In genomic region chr1:178918328-178918727, GRCh38 we compare ENCODE assay signal across 27 cellular contexts. TPM values are rescaled to one million over a fixed set of nuclear protein-coding genes. Genes with fewer than 3 reads are reported as not detected.
"Had no signal": no experiment of that assay in that cellular context is flagged by ENCODE, and none has a peak within 500 bp of the region (broad histone marks: within the 10 kb centered on the region; RNA-seq: fewer than 3 reads in every experiment).

No MANE protein-coding gene starts in this region.

- H3K27ac Mint-ChIP-seq: effector memory CD8-positive, alpha-beta T cell; natural killer cell treated with Interleukin-12 subunit alpha and Interleukin-12 subunit beta and Interleukin-15 and Interleukin-18, amount 100 ng/mL, for 72 hours; neural progenitor cell; stimulated activated memory B cell treated with anti-CD40 and anti-IgM and Interleukin-4, amounts not matched to agents 10 μg/mL and 1 μg/mL and 100 μg/mL, for 72 hours; type B pancreatic cell had no signal

- H3K9me3 Mint-ChIP-seq: effector memory CD8-positive, alpha-beta T cell; natural killer cell treated with Interleukin-12 subunit alpha and Interleukin-12 subunit beta and Interleukin-15 and Interleukin-18, amount 100 ng/mL, for 72 hours; neural progenitor cell; stimulated activated memory B cell treated with anti-CD40 and anti-IgM and Interleukin-4, amounts not matched to agents 10 μg/mL and 1 μg/mL and 100 μg/mL, for 72 hours had no signal

- H3K4me1 Mint-ChIP-seq: neural progenitor cell had no signal

- H3K4me1 ChIP-seq: left lung, lower lobe of right lung, psoas muscle, testis had no signal

- H3K4me3 ChIP-seq: gastrocnemius medialis, left lung, lower lobe of right lung, neural progenitor cell, psoas muscle, skin epidermis, spleen, testis, tibial artery had no signal

- H3K27ac ChIP-seq: gastrocnemius medialis, left lung, lower lobe of right lung, neural progenitor cell, psoas muscle, skin epidermis, spleen, tibial artery had no signal

- H3K9me3 ChIP-seq: gastrocnemius medialis, left lung, lower lobe of right lung, psoas muscle, spleen, testis, tibial artery had no signal

- H3K4me3 Mint-ChIP-seq: effector memory CD8-positive, alpha-beta T cell; natural killer cell treated with Interleukin-12 subunit alpha and Interleukin-12 subunit beta and Interleukin-15 and Interleukin-18, amount 100 ng/mL, for 72 hours; neural progenitor cell; stimulated activated memory B cell treated with anti-CD40 and anti-IgM and Interleukin-4, amounts not matched to agents 10 μg/mL and 1 μg/mL and 100 μg/mL, for 72 hours; type B pancreatic cell had no signal

- H3K36me3 ChIP-seq: neural progenitor cell, tibial artery had no signal

- FAIRE-seq: endometrium, kidney, urothelium cell line had no signal

- DNase-seq: cerebellar nuclear complex; cortex of kidney; effector memory CD8-positive, alpha-beta T cell; foreskin fibroblast; gastrocnemius medialis; head of caudate nucleus; kidney; left lung; lower lobe of right lung; naive B cell; psoas muscle; spleen; stimulated activated CD4-positive, alpha-beta T cell treated with anti-CD3 and anti-CD28 coated beads, Interleukin-4, amount 100 ng/mL, for 4 hours; stimulated activated naive CD8-positive, alpha-beta T cell treated with anti-CD3 and anti-CD28 coated beads, Interleukin-15, Interleukin-2, amounts not matched to agents 100 U/mL and 50 U/mL, for 24 hours; substantia nigra; testis; tibial artery had no signal

- ATAC-seq: effector memory CD8-positive, alpha-beta T cell; gastrocnemius medialis; left lung; lower lobe of right lung; natural killer cell treated with Interleukin-12 subunit alpha and Interleukin-12 subunit beta and Interleukin-15 and Interleukin-18, amount 100 ng/mL, for 72 hours; psoas muscle; right cardiac atrium; stimulated activated memory B cell treated with anti-CD40 and anti-IgM and Interleukin-4, amounts not matched to agents 10 μg/mL and 1 μg/mL and 100 μg/mL, for 72 hours; stimulated activated naive CD8-positive, alpha-beta T cell treated with anti-CD3 and anti-CD28 coated beads, Interleukin-15, Interleukin-2, amounts not matched to agents 100 U/mL and 50 U/mL, for 24 hours had no signal

- H3K27me3 ChIP-seq: gastrocnemius medialis, left lung, neural progenitor cell, spleen, testis, tibial artery had no signal

- H3K27me3 Mint-ChIP-seq: naive B cell; natural killer cell treated with Interleukin-12 subunit alpha and Interleukin-12 subunit beta and Interleukin-15 and Interleukin-18, amount 100 ng/mL, for 72 hours; stimulated activated memory B cell treated with anti-CD40 and anti-IgM and Interleukin-4, amounts not matched to agents 10 μg/mL and 1 μg/mL and 100 μg/mL, for 72 hours; type B pancreatic cell had no signal

RNA-seq across cellular contexts. Expression of gene ANGPTL1, which starts 47.5 kb away (rescaled TPM):
- total RNA-seq: dermis microvascular lymphatic vessel endothelial cell; glomerular endothelial cell; natural killer cell treated with Interleukin-12 subunit alpha and Interleukin-12 subunit beta and Interleukin-15 and Interleukin-18, amount 100 ng/mL, for 72 hours had no signal
